Comparison of ENCODE assay signal across 9 cellular contexts in genomic region chr5:31380049-31380448, GRCh38.
"Had no signal": no experiment of that assay in that cellular context is flagged by ENCODE, and none has a peak within 500 bp of the region (broad histone marks: within the 10 kb centered on the region; RNA-seq: fewer than 3 reads in every experiment).

No MANE protein-coding gene starts in this region.

- DNase-seq: GOT3, H7, HFFc6, IMR-90, Karpas-422, KBM-7 had no signal

- H3K27ac ChIP-seq: KMS-11 had no signal

- H3K9ac ChIP-seq: KMS-11 had no signal

- H3K36me3 ChIP-seq: HAP-1 had no signal

- H3K9me3 ChIP-seq: HAP-1 had no signal

- ATAC-seq: HCT116 had no signal

- H3K4me3 ChIP-seq: HAP-1 had no signal

- H3K4me2 ChIP-seq: KMS-11 had no signal
